ENCODE assay signal across 7 cellular contexts in the genomic region with DNA sequence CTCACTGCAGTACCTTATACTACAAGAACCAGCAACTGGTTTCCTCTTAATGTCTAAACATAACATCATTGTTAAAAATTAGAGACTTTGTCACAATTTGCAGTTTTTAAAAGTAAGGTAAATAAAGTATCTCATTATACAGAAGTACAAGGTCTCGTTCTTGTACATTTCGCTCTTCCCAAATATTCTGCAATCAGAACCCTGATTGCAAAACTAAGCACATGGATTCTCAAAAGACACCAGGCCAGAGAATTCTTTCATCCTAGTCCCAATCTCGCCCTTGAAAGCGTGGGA. TPM values are rescaled to one million over a fixed set of nuclear protein-coding genes. Genes with fewer than 3 reads are reported as not detected.
A peak's percentile ranks its signal among the peaks of the same experiment; 100 is the strongest.
DNase-seq lines count a peak whose midpoint lies in the region; ATAC-seq, FAIRE-seq and TF ChIP-seq lines count a peak whose summit lies in the region.

No MANE protein-coding gene starts in this region.

- H3K36me3 Mint-ChIP-seq in immature natural killer cell, result peaks cover 0 to 3% (median 0%) of the 10 kb centered on the region in 3 donors

- H3K9ac ChIP-seq in HUES64 (ENCODE audit: low read depth, low read length) (peak overlapping the region; percentile 68), adipocyte (ENCODE audit: low read length) (peak overlapping the region; percentile 93), stomach smooth muscle (ENCODE audit: low read length in 2 of 2) (peak overlapping the region; percentile 72 to 93)

- no peaks in the 10 kb centered on the region for H3K9me3 ChIP-seq in HUES64 (ENCODE audit: insufficient read depth, low read depth, low read length)
- no peaks in the 10 kb centered on the region for H3K9me3 ChIP-seq in adipocyte (ENCODE audit: control insufficient read depth, low read length)
- no peaks in the 10 kb centered on the region for H3K9me3 ChIP-seq in stomach smooth muscle (ENCODE audit: control insufficient read depth in 2 of 2, low read length in 2 of 2)

- H3K27ac ChIP-seq in HUES64 (ENCODE audit: low read depth, low read length) (0 out of 2 replicates have a peak overlapping the region, but pooled peaks have one; percentile 46), stomach smooth muscle (ENCODE audit: low read length) (peak overlapping the region; percentile 75)

- H3K4me1 Mint-ChIP-seq in immature natural killer cell, result peaks cover 24 to 41% of the 10 kb centered on the region in 2 donors

- H3K27me3 Mint-ChIP-seq in immature natural killer cell (ENCODE audit: low read depth in 3 of 3), result peaks cover 7 to 16% (median 9%) of the 10 kb centered on the region in 3 donors

- H3K4me1 ChIP-seq in HUES64 (ENCODE audit: insufficient read depth, low read length), result peaks cover 7% of the 10 kb centered on the region; the same call in 1 of the 2 replicates
- peaks cover 9% of the 10 kb centered on the region for H3K4me1 ChIP-seq in adipocyte (ENCODE audit: control insufficient read depth, insufficient read depth, low read length)
- peaks cover 9% of the 10 kb centered on the region for H3K4me1 ChIP-seq in stomach smooth muscle (ENCODE audit: control insufficient read depth, insufficient read depth, low read length)

- peaks cover 19% of the 10 kb centered on the region; the same call in 1 of the 2 replicates for H3K27me3 ChIP-seq in HUES64 (ENCODE audit: insufficient read depth, low read length)
- H3K27me3 ChIP-seq in adipocyte (replicated peaks; ENCODE audit: control insufficient read depth, insufficient read depth, low read length), result no peaks in the 10 kb centered on the region
- H3K27me3 ChIP-seq in stomach smooth muscle (ENCODE audit: control insufficient read depth in 1 of 2, insufficient read depth in 2 of 2, low read length in 2 of 2), result no peaks in the 10 kb centered on the region

- 40% methylated on average over 4 of the region's 4 CpGs for WGBS in HUES64

- no peak for DNase-seq in adipocyte (ENCODE audit: low read depth)
- DNase-seq in immature natural killer cell, result no peak
- DNase-seq in NCI-H1092 (lab: John Stamatoyannopoulos, UW), result no peak
- no peak for DNase-seq in frontal cortex (ENCODE audit: low spot score in 2 of 2)

- H3K4me3 ChIP-seq in HUES64 (ENCODE audit: low read length), result peak overlapping the region; percentile 54
- peak overlapping the region; percentile 91 for H3K4me3 ChIP-seq in adipocyte (ENCODE audit: low read length)
- peak overlapping the region; percentile 70 to 90 for H3K4me3 ChIP-seq in stomach smooth muscle (ENCODE audit: low read length in 2 of 2)

- no peaks in the 10 kb centered on the region for H3K36me3 ChIP-seq in HUES64 (ENCODE audit: insufficient read depth, low read length)
- H3K36me3 ChIP-seq in adipocyte (ENCODE audit: control insufficient read depth, insufficient read depth, low read length, severe bottlenecking), result no peaks in the 10 kb centered on the region
- no peaks in the 10 kb centered on the region for H3K36me3 ChIP-seq in stomach smooth muscle (ENCODE audit: control insufficient read depth in 2 of 2, insufficient read depth in 2 of 2, low read length in 2 of 2)

- peak overlapping the region; percentile 91 to 95 (median 94) for H3K4me3 Mint-ChIP-seq in immature natural killer cell

- no peaks in the 10 kb centered on the region for H3K9me3 Mint-ChIP-seq in immature natural killer cell

- peak overlapping the region; percentile 82 to 94 (median 92) for H3K27ac Mint-ChIP-seq in immature natural killer cell

- ATAC-seq in GM18505 (IDR thresholded peaks at IDR 0.05; ENCODE audit: unreplicated experiment), result no peak

- FAIRE-seq in frontal cortex (lab: Jason Lieb, UNC), result no peak

- no peak for TF ChIP-seq POLR2A in GM18505 (IDR thresholded peaks at IDR 0.05; ENCODE audit: borderline replicate concordance, extremely low read depth, insufficient read depth, insufficient read length)

RNA-seq across cellular contexts. Expression of gene AKAP7, which starts 0.4 kb away (rescaled TPM):
- 13.5 TPM for polyA plus RNA-seq in HUES64 (2013, experiment 1 of 2)
- 13.7 TPM for polyA plus RNA-seq in HUES64 (2013, experiment 2 of 2)
- 10 to 100 TPM; 11.0 to 15.1 (median 12.0) TPM for polyA plus RNA-seq in immature natural killer cell
- total RNA-seq in frontal cortex, result 205 TPM
